In the genomic region with DNA sequence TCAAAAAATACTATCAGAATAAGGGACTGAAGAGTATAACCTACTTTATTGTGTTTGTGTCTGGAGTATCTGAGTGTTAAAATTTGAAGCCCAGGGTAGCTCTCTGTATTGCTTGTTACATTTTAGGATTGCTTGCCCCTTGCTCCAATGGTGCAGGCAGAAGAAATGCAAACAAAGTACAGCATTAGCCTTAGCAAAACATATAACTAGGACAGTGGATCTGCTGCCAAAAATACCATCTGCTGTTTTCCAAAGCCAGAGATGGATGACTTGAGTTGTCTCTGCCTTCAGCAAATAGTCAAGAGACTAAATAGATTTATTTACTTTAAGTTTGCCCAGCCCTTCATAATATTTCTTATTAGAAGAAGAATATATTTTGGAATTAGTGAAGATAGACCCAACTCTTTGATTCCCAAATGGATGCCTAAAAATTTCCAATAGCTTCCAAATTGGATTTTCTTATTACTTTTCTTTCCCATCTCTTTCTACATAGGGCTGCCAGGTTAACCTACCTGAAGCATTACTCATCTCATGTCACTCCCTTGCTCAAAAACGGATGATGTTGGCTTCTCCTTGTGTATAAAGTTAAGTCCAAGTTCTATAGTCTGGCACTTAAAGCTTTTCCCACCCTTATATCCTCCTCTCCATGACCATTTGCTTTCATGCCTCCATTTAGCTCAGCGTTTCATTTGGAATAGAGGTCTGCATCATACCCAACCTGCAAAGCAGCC, we compare ENCODE assay signal across 13 cellular contexts.
DNase-seq lines count a peak whose midpoint lies in the region; ATAC-seq and TF ChIP-seq lines count a peak whose summit lies in the region.
"Had no signal": no experiment of that assay in that cellular context is flagged by ENCODE, and none has a peak within 500 bp of the region (broad histone marks: within the 10 kb centered on the region; RNA-seq: fewer than 3 reads in every experiment).

No MANE protein-coding gene starts in this region.

- peaks cover 0 to 4% of the 10 kb centered on the region in 2 donors for H3K36me3 Mint-ChIP-seq in activated naive CD4-positive, alpha-beta T cell treated with anti-CD3 and anti-CD28 coated beads, Interleukin-2, amount 50 U/mL, for 72 hours
- H3K36me3 Mint-ChIP-seq: memory B cell had no signal

- H3K4me3 ChIP-seq in choroid plexus epithelial cell (ENCODE audit: low read depth, low read length), result no peak overlapping the region
- H3K4me3 ChIP-seq: body of pancreas had no signal

- no peak overlapping the region for H3K27ac Mint-ChIP-seq in activated naive CD4-positive, alpha-beta T cell treated with anti-CD3 and anti-CD28 coated beads, Interleukin-2, amount 50 U/mL, for 72 hours
- H3K27ac Mint-ChIP-seq: CD14-positive monocyte, H9, memory B cell had no signal

- intact Hi-C loops in posterior vena cava (cut with DNase I), result loop anchor here in 1 of 2 donors (10.0 kb wide), 1 partner anchor 65 kb away; a partner anchor contains a TSS

- ATAC-seq in activated naive CD4-positive, alpha-beta T cell treated with anti-CD3 and anti-CD28 coated beads, Interleukin-2, amount 50 U/mL, for 72 hours, result no peak
- ATAC-seq: body of pancreas had no signal

- H3K9me3 Mint-ChIP-seq in activated naive CD4-positive, alpha-beta T cell treated with anti-CD3 and anti-CD28 coated beads, Interleukin-2, amount 50 U/mL, for 72 hours, result peaks cover 5 to 11% of the 10 kb centered on the region in 2 donors

- TF ChIP-seq CTCF in choroid plexus epithelial cell (conservative IDR thresholded peaks at IDR 0.05; ENCODE audit: low read depth, low read length), result no peak

- peak; percentile 33 for DNase-seq in GM03348 (ENCODE audit: low spot score)
- peak; percentile 60 for DNase-seq in NCI-H82 (lab: John Stamatoyannopoulos, UW)
- DNase-seq in choroid plexus epithelial cell (ENCODE audit: low read depth), result peak; percentile 80
- peak; percentile 22 for DNase-seq in midbrain (lab: John Stamatoyannopoulos, UW)
- no peak for DNase-seq in stimulated activated CD4-positive, alpha-beta T cell treated with anti-CD3 and anti-CD28 coated beads, Interleukin-2, amount 100 ng/mL, for 48 hours
- DNase-seq in activated CD4-positive, alpha-beta T cell treated with anti-CD3 and anti-CD28 coated beads, Interleukin-2, amount 50 U/mL, for 1 hour, result no peak
- DNase-seq in activated naive CD4-positive, alpha-beta T cell treated with anti-CD3 and anti-CD28 coated beads, Interleukin-2, amount 50 U/mL, for 72 hours (ENCODE audit: low spot score in 2 of 2), result no peak
- no peak for DNase-seq in posterior vena cava (ENCODE audit: low spot score)
- DNase-seq: activated CD8-positive, alpha-beta memory T cell treated with anti-CD3 and anti-CD28 coated beads, Interleukin-2, amount 50 U/mL, for 4 hours; body of pancreas; H9 had no signal

Comparison
In these comparisons a context has a peak if more than half of its experiments do, and no peak if none do; other contexts are left out.
1. DNase-seq: peak in GM03348 (single experiment), NCI-H82 (single experiment), choroid plexus epithelial cell (single experiment) and midbrain (single experiment); none in stimulated activated CD4-positive, alpha-beta T cell treated with anti-CD3 and anti-CD28 coated beads, Interleukin-2, amount 100 ng/mL, for 48 hours (0 of 2), activated CD4-positive, alpha-beta T cell treated with anti-CD3 and anti-CD28 coated beads, Interleukin-2, amount 50 U/mL, for 1 hour (single experiment), activated naive CD4-positive, alpha-beta T cell treated with anti-CD3 and anti-CD28 coated beads, Interleukin-2, amount 50 U/mL, for 72 hours (0 of 2) and posterior vena cava (single experiment).